ENCODE assay signal across 19 cellular contexts in genomic region chr6:45812937-45813336, GRCh38.
A peak's percentile ranks its signal among the peaks of the same experiment; 100 is the strongest.
DNase-seq lines count a peak whose midpoint lies in the region; TF ChIP-seq lines count a peak whose summit lies in the region.
"Had no signal": no experiment of that assay in that cellular context is flagged by ENCODE, and none has a peak within 500 bp of the region (broad histone marks: within the 10 kb centered on the region; RNA-seq: fewer than 3 reads in every experiment).

No MANE protein-coding gene starts in this region.

- H3K4me3 ChIP-seq in retinal pigment epithelial cell (ENCODE audit: low read length), result no peak overlapping the region
- H3K4me3 ChIP-seq: skin epidermis, suprapubic skin, vagina had no signal

- no peak for TF ChIP-seq CTCF in retinal pigment epithelial cell (conservative IDR thresholded peaks at IDR 0.05; ENCODE audit: low read depth, low read length)
- no peak for TF ChIP-seq CTCF in GM13976 (IDR thresholded peaks at IDR 0.05; ENCODE audit: borderline replicate concordance, control extremely low read depth, extremely low read depth, insufficient read depth, missing control alignments)

- DNase-seq in NCI-H526 (lab: John Stamatoyannopoulos, UW) (peak; percentile 19 to 82), astrocyte of the hippocampus (ENCODE audit: low read depth, low spot score) (peak; percentile 96), iris pigment epithelial cell (ENCODE audit: low read depth) (peak; percentile 10), retinal pigment epithelial cell (ENCODE audit: low read depth) (peak; percentile 79), DMS53 (lab: John Stamatoyannopoulos, UW) (no peak), GM13976 (ENCODE audit: low spot score) (no peak), NCI-H82 (lab: John Stamatoyannopoulos, UW) (no peak)
- DNase-seq: activated CD8-positive, alpha-beta T cell treated with anti-CD3 and anti-CD28 coated beads, Interleukin-2, amount 10 ng/mL, durations not matched to agents 7 days and 5 days; activated naive CD8-positive, alpha-beta T cell treated with anti-CD3 and anti-CD28 coated beads, Interleukin-2, amount 10 ng/mL, durations not matched to agents 7 days and 5 days; activated T-cell treated with anti-CD3 and anti-CD28 coated beads, Interleukin-2, amount 50 U/mL, for 48 hours; effector CD4-positive, alpha-beta T cell; NCI-H1694 treated with DMSO at 0.1 percent for 48 hours; NCI-H2227 treated with DMSO at 0.1 percent for 48 hours; NK-92 treated with Interleukin-12 subunit alpha and Interleukin-12 subunit beta, amount 100 ng/mL, for 24 hours; stimulated activated CD4-positive, alpha-beta T cell treated with anti-CD3 and anti-CD28 coated beads, Interleukin-4, amount 100 ng/mL, for 24 hours; WERI-Rb-1 had no signal

- in situ Hi-C loops in GM13976 (cut with MboI; ENCODE audit: low sequenced_read_pairs, unreplicated experiment), result no loop called here

Comparison
In these comparisons a context has a peak if more than half of its experiments do, and no peak if none do; other contexts are left out.
1. DNase-seq: peak in NCI-H526 (2 of 2), astrocyte of the hippocampus (single experiment), iris pigment epithelial cell (single experiment) and retinal pigment epithelial cell (single experiment); none in DMS53 (single experiment), GM13976 (single experiment) and NCI-H82 (single experiment).